8 cellular contexts compared by ENCODE assay signal in genomic region chr2:27626323-27626722, GRCh38. TPM values are rescaled to one million over a fixed set of nuclear protein-coding genes. Genes with fewer than 3 reads are reported as not detected.
DNase-seq lines count a peak whose midpoint lies in the region; ATAC-seq, FAIRE-seq and TF ChIP-seq lines count a peak whose summit lies in the region.
"Not testable (repeated sequence)": the region's sequence is repeated elsewhere in the genome, so short reads cannot be mapped to it uniquely, and the experiment has no call there.

No MANE protein-coding gene starts in this region.

- not testable (repeated sequence) for H3K9me2 ChIP-seq in OCI-LY7 (ENCODE audit: insufficient read depth, low read length)

- intact Hi-C loops in OCI-LY7 (cut with micrococcal nuclease; ENCODE audit: unreplicated experiment): loop anchor here (5.0 kb wide), 2 partner anchors 44 to 219 kb away; partner anchors contain the start of genes PPM1G and ZNF512
- intact Hi-C loops in endothelial cell of umbilical vein (cut with micrococcal nuclease); left lung (cut with DNase I): not testable (repeated sequence)

- TF ChIP-seq CTCF in DND-41 (IDR thresholded peaks at IDR 0.05; ENCODE audit: borderline replicate concordance, extremely low read depth, low read length, poor library complexity, severe bottlenecking); OCI-LY7 (conservative IDR thresholded peaks at IDR 0.05; ENCODE audit: low read length); WERI-Rb-1 (IDR thresholded peaks at IDR 0.05; ENCODE audit: low read depth, low read length); endothelial cell of umbilical vein (IDR thresholded peaks at IDR 0.05; ENCODE audit: extremely low read depth in 1 of 2, insufficient read depth in 1 of 2, low read depth in 1 of 2, low read length in 2 of 2); left lung (IDR thresholded peaks at IDR 0.05); neural crest cell (conservative IDR thresholded peaks at IDR 0.05); smooth muscle cell (IDR thresholded peaks at IDR 0.05; ENCODE audit: borderline replicate concordance, insufficient read depth, poor library complexity, severe bottlenecking): not testable (repeated sequence)

- BruUV-seq in OCI-LY7 (replicated peaks; lab: Mats Ljungman, UMichigan); endothelial cell of umbilical vein (replicated peaks; lab: Mats Ljungman, UMichigan): not testable (repeated sequence)

- H3K36me3 Mint-ChIP-seq in neural crest cell (ENCODE audit: low read depth): not testable (repeated sequence)

- not testable (repeated sequence) for H3K9me3 ChIP-seq in DND-41 (ENCODE audit: insufficient read depth, low read length, severe bottlenecking); OCI-LY7 (ENCODE audit: low read length); WERI-Rb-1 (ENCODE audit: severe bottlenecking); endothelial cell of umbilical vein (replicated peaks; ENCODE audit: control insufficient read depth, insufficient read depth, low read length); left lung; smooth muscle cell (replicated peaks; ENCODE audit: low read depth)

- peak; percentile 18 for FAIRE-seq in endothelial cell of umbilical vein (lab: Jason Lieb, UNC)

- H3K9me1 ChIP-seq in endothelial cell of umbilical vein (replicated peaks; ENCODE audit: control insufficient read depth, extremely low read depth, insufficient read depth, low read length): not testable (repeated sequence)

- H3K27ac Mint-ChIP-seq in neural crest cell (ENCODE audit: unreplicated experiment): not testable (repeated sequence)

- not testable (repeated sequence) for H4K20me1 ChIP-seq in DND-41 (ENCODE audit: insufficient read depth, low read length); OCI-LY7 (ENCODE audit: insufficient read depth, low read length); endothelial cell of umbilical vein (replicated peaks; ENCODE audit: control insufficient read depth, extremely low read depth, insufficient read depth, low read length); smooth muscle cell (ENCODE audit: low read depth)

- not testable (repeated sequence) for H3K9ac ChIP-seq in DND-41 (ENCODE audit: low read depth, low read length); endothelial cell of umbilical vein (replicated peaks; ENCODE audit: extremely low read depth, insufficient read depth, low read length); smooth muscle cell (ENCODE audit: low read depth)

- H3K79me2 ChIP-seq in ACC112 (ENCODE audit: control insufficient read depth, insufficient read depth, low read length, unreplicated experiment): peaks cover 12% of the 10 kb centered on the region
- H3K79me2 ChIP-seq in DND-41 (ENCODE audit: insufficient read depth, low read length): peaks cover 22% of the 10 kb centered on the region
- H3K79me2 ChIP-seq in OCI-LY7 (ENCODE audit: insufficient read depth, low read depth, low read length): peaks cover 17% of the 10 kb centered on the region; the same call in 1 of the 2 replicates
- H3K79me2 ChIP-seq in endothelial cell of umbilical vein (ENCODE audit: control insufficient read depth, insufficient read depth, low read length); smooth muscle cell (ENCODE audit: low read depth): not testable (repeated sequence)

- H3K27ac ChIP-seq in ACC112 (ENCODE audit: low read depth, low read length) (peak overlapping the region; percentile 84), DND-41 (ENCODE audit: low read length) (peak overlapping the region; percentile 60; the same call in 1 of the 2 replicates), OCI-LY7 (ENCODE audit: low read depth, low read length, poor library complexity, severe bottlenecking) (peak overlapping the region; percentile 81), WERI-Rb-1 (peak overlapping the region; percentile 86; the same call in 1 of the 2 replicates), left lung (peak overlapping the region; percentile 67 to 88), smooth muscle cell (ENCODE audit: low read depth) (peak overlapping the region; percentile 95)
- H3K27ac ChIP-seq in endothelial cell of umbilical vein (ENCODE audit: insufficient read depth, low read depth, low read length): not testable (repeated sequence)

- H3F3A ChIP-seq in smooth muscle cell (ENCODE audit: low read depth): peaks cover 22% of the 10 kb centered on the region

- peak overlapping the region; percentile 56 for H3K4me3 Mint-ChIP-seq in neural crest cell

- TF ChIP-seq POLR2A in endothelial cell of umbilical vein (IDR thresholded peaks at IDR 0.05; ENCODE audit: low read depth, low read length): not testable (repeated sequence)

- peaks cover 10% of the 10 kb centered on the region for H3K4me1 Mint-ChIP-seq in neural crest cell

- not testable (repeated sequence) for H3K4me3 ChIP-seq in ACC112 (ENCODE audit: low read depth, low read length); DND-41 (ENCODE audit: low read depth in 1 of 2, low read length in 2 of 2); WERI-Rb-1 (ENCODE audit: low read depth, low read length); endothelial cell of umbilical vein (replicated peaks in 1 of 3; ENCODE audit: insufficient read depth in 1 of 3, low read depth in 1 of 3, low read length in 3 of 3); left lung; smooth muscle cell
- H3K4me3 ChIP-seq in OCI-LY7 (ENCODE audit: low read depth, low read length, poor library complexity, severe bottlenecking): peak overlapping the region; percentile 96

- H3K36me3 ChIP-seq in ACC112 (ENCODE audit: insufficient read depth, low read length) (0 out of 2 replicates have a peak, but pooled peaks cover 10% of the 10 kb centered on the region), DND-41 (ENCODE audit: insufficient read depth, low read length) (peaks cover 25% of the 10 kb centered on the region), OCI-LY7 (ENCODE audit: insufficient read depth, low read length) (peaks cover 52% of the 10 kb centered on the region), WERI-Rb-1 (peaks cover 36% of the 10 kb centered on the region), left lung (peaks cover 0 to 46% of the 10 kb centered on the region in 2 donors)
- H3K36me3 ChIP-seq in endothelial cell of umbilical vein (ENCODE audit: control insufficient read depth in 2 of 2, extremely low read depth in 1 of 2, insufficient read depth in 2 of 2, low read length in 2 of 2); smooth muscle cell (ENCODE audit: low read depth): not testable (repeated sequence)

- H3K4me1 ChIP-seq in ACC112 (ENCODE audit: control insufficient read depth, insufficient read depth, low read length, unreplicated experiment): peaks cover 38% of the 10 kb centered on the region
- peaks cover 46% of the 10 kb centered on the region for H3K4me1 ChIP-seq in DND-41 (ENCODE audit: insufficient read depth, low read length)
- peaks cover 32% of the 10 kb centered on the region for H3K4me1 ChIP-seq in OCI-LY7 (ENCODE audit: insufficient read depth, low read length, poor library complexity, severe bottlenecking)
- H3K4me1 ChIP-seq in endothelial cell of umbilical vein (ENCODE audit: control insufficient read depth, extremely low read depth, insufficient read depth, low read length): peaks cover 34% of the 10 kb centered on the region
- peaks cover 6 to 44% of the 10 kb centered on the region in 2 donors for H3K4me1 ChIP-seq in left lung
- not testable (repeated sequence) for H3K4me1 ChIP-seq in smooth muscle cell (ENCODE audit: low read depth)

- not testable (repeated sequence) for H3K27me3 Mint-ChIP-seq in neural crest cell (ENCODE audit: low read depth)

- not testable (repeated sequence) for H3K4me2 ChIP-seq in DND-41 (ENCODE audit: insufficient read depth, low read length); endothelial cell of umbilical vein (ENCODE audit: insufficient read depth, low read length)
- H3K4me2 ChIP-seq in OCI-LY7 (ENCODE audit: low read length): peak overlapping the region; percentile 99
- peak overlapping the region; percentile 87 for H3K4me2 ChIP-seq in smooth muscle cell

- not testable (repeated sequence) for H3K9me3 Mint-ChIP-seq in neural crest cell

- CTCF ChIA-PET in OCI-LY7 (lab: Charles Lee; ENCODE audit: unreplicated experiment): not testable (repeated sequence)
- CTCF ChIA-PET in endothelial cell of umbilical vein (lab: Charles Lee): interaction anchor here (0.6 kb wide), 1 partner anchor 82 kb away, joined by 3 read pairs; no protein-coding TSS in a partner anchor

- WGBS in smooth muscle cell (ENCODE audit: low lambda C conversion rate): 84% methylated on average over 1 of the region's 1 CpG

- dilution Hi-C loops in endothelial cell of umbilical vein (cut with MboI; ENCODE audit: extremely low pct_ligation_motif_present, low sequenced_read_pairs): not testable (repeated sequence)

- H3K27me3 ChIP-seq in ACC112 (ENCODE audit: insufficient read depth, low read length); DND-41 (ENCODE audit: insufficient read depth, low read length, poor library complexity); WERI-Rb-1 (ENCODE audit: insufficient read depth, low read depth, severe bottlenecking); endothelial cell of umbilical vein (ENCODE audit: control insufficient read depth in 2 of 2, insufficient read depth in 2 of 2, low read length in 2 of 2); left lung; smooth muscle cell (ENCODE audit: low read depth): not testable (repeated sequence)

- POLR2A ChIA-PET in OCI-LY7 (lab: Charles Lee): interaction anchor here (1.0 to 1.2 kb wide), 2 partner anchors 10 to 37 kb away, joined by 3 read pairs; partner anchors contain the start of genes SLC4A1AP and SUPT7L
- POLR2A ChIA-PET in endothelial cell of umbilical vein (lab: Charles Lee): not testable (repeated sequence)

- ATAC-seq in DND-41 (ENCODE audit: insufficient read depth, low read depth); left lung: not testable (repeated sequence)

- H2AFZ ChIP-seq in ACC112 (ENCODE audit: low read length, unreplicated experiment); DND-41 (ENCODE audit: low read depth, low read length); OCI-LY7 (ENCODE audit: low read length); endothelial cell of umbilical vein (ENCODE audit: low read depth, low read length); smooth muscle cell (ENCODE audit: low read depth): not testable (repeated sequence)

- not testable (repeated sequence) for DNase-seq in DND-41; OCI-LY7 (ENCODE audit: low spot score); WERI-Rb-1; endothelial cell of umbilical vein (ENCODE audit: low read depth, low spot score); left lung; neural crest cell (ENCODE audit: low read depth, low spot score); smooth muscle cell (lab: John Stamatoyannopoulos, UW; ENCODE audit: unreplicated experiment)

RNA-seq across cellular contexts. Expression of gene CCDC121, which starts 2.5 kb away (rescaled TPM):
- total RNA-seq in OCI-LY7 (2014; rRNA removed; shearing (Covaris generic)): 5.1 and 9.2 TPM in 2 replicates
- 4.7 and 7.7 TPM in 2 replicates for total RNA-seq in OCI-LY7 (2022)
- total RNA-seq in endothelial cell of umbilical vein: 1.7 and 3.3 TPM in 2 replicates
- 0.92 and 1.2 TPM in 2 replicates for polyA plus RNA-seq in endothelial cell of umbilical vein
- polyA plus RNA-seq in endothelial cell of umbilical vein (2011; cell fraction: cytosol; rRNA removed): 1.4 and 1.5 TPM in 2 replicates
- polyA plus RNA-seq in endothelial cell of umbilical vein (2011; cell fraction: nucleus; rRNA removed): 1.4 and 1.8 TPM in 2 replicates
- 2.2 and 2.7 TPM in 2 replicates for polyA plus RNA-seq in endothelial cell of umbilical vein (2012)
- polyA minus RNA-seq in endothelial cell of umbilical vein: 0.79 and 0.95 TPM in 2 replicates
- polyA minus RNA-seq in endothelial cell of umbilical vein (2011; cell fraction: cytosol; rRNA and poly(A)+ RNA removed): 1.0 TPM
- 0.96 and 1.0 TPM in 2 replicates for polyA minus RNA-seq in endothelial cell of umbilical vein (2011; cell fraction: nucleus; rRNA and poly(A)+ RNA removed)
- 1 to 10 TPM; 2.9 to 3.0 TPM for total RNA-seq in left lung
- 5.8 and 6.0 TPM in 2 replicates for total RNA-seq in neural crest cell
- 0.81 and 6.3 TPM in 2 replicates for total RNA-seq in smooth muscle cell
- polyA plus RNA-seq in smooth muscle cell: 1.7 and 3.4 TPM in 2 replicates

RNA-seq across cellular contexts. Expression of gene GPN1, which starts 2.5 kb away (rescaled TPM):
- 29.5 and 31.1 TPM in 2 replicates for total RNA-seq in OCI-LY7 (2014; rRNA removed; shearing (Covaris generic))
- 36.6 and 42.2 TPM in 2 replicates for total RNA-seq in OCI-LY7 (2022)
- total RNA-seq in endothelial cell of umbilical vein: 41.5 and 45.5 TPM in 2 replicates
- polyA plus RNA-seq in endothelial cell of umbilical vein: 33.2 and 35.4 TPM in 2 replicates
- 49.3 and 49.6 TPM in 2 replicates for polyA plus RNA-seq in endothelial cell of umbilical vein (2011; cell fraction: cytosol; rRNA removed)
- polyA plus RNA-seq in endothelial cell of umbilical vein (2011; cell fraction: nucleus; rRNA removed): 28.9 and 36.3 TPM in 2 replicates
- polyA plus RNA-seq in endothelial cell of umbilical vein (2012): 56.4 and 68.4 TPM in 2 replicates
- polyA minus RNA-seq in endothelial cell of umbilical vein: 52.5 and 60.8 TPM in 2 replicates
- polyA minus RNA-seq in endothelial cell of umbilical vein (2011; cell fraction: cytosol; rRNA and poly(A)+ RNA removed): 35.8 TPM
- polyA minus RNA-seq in endothelial cell of umbilical vein (2011; cell fraction: nucleus; rRNA and poly(A)+ RNA removed): 25.2 and 33.6 TPM in 2 replicates
- 10 to 100 TPM; 24.2 to 25.0 TPM for total RNA-seq in left lung
- 46.1 and 48.3 TPM in 2 replicates for total RNA-seq in neural crest cell
- total RNA-seq in smooth muscle cell: 39.0 and 51.6 TPM in 2 replicates
- 52.7 and 54.0 TPM in 2 replicates for polyA plus RNA-seq in smooth muscle cell

RNA-seq across cellular contexts. Expression of gene SUPT7L, which starts 37.1 kb away (rescaled TPM):
- 32.3 and 33.6 TPM in 2 replicates for total RNA-seq in OCI-LY7 (2014; rRNA removed; shearing (Covaris generic))
- total RNA-seq in OCI-LY7 (2022): 33.0 and 35.8 TPM in 2 replicates
- 30.2 and 30.3 TPM in 2 replicates for total RNA-seq in endothelial cell of umbilical vein
- polyA plus RNA-seq in endothelial cell of umbilical vein: 39.3 and 44.5 TPM in 2 replicates
- polyA plus RNA-seq in endothelial cell of umbilical vein (2011; cell fraction: cytosol; rRNA removed): 39.4 and 41.5 TPM in 2 replicates
- 106 and 122 TPM in 2 replicates for polyA plus RNA-seq in endothelial cell of umbilical vein (2011; cell fraction: nucleus; rRNA removed)
- polyA plus RNA-seq in endothelial cell of umbilical vein (2012): 31.9 and 33.1 TPM in 2 replicates
- polyA minus RNA-seq in endothelial cell of umbilical vein: 41.6 and 42.7 TPM in 2 replicates
- 25.1 TPM for polyA minus RNA-seq in endothelial cell of umbilical vein (2011; cell fraction: cytosol; rRNA and poly(A)+ RNA removed)
- 43.5 and 53.4 TPM in 2 replicates for polyA minus RNA-seq in endothelial cell of umbilical vein (2011; cell fraction: nucleus; rRNA and poly(A)+ RNA removed)
- 10 to 100 TPM; 30.8 to 32.2 TPM for total RNA-seq in left lung
- total RNA-seq in neural crest cell: 32.4 and 33.8 TPM in 2 replicates
- total RNA-seq in smooth muscle cell: 27.6 and 29.8 TPM in 2 replicates
- polyA plus RNA-seq in smooth muscle cell: 18.9 and 27.9 TPM in 2 replicates

RNA-seq across cellular contexts. Expression of gene SLC4A1AP, which starts 37.4 kb away (rescaled TPM):
- total RNA-seq in OCI-LY7 (2014; rRNA removed; shearing (Covaris generic)): 26.2 and 36.7 TPM in 2 replicates
- 26.7 and 27.9 TPM in 2 replicates for total RNA-seq in OCI-LY7 (2022)
- total RNA-seq in endothelial cell of umbilical vein: 26.2 and 28.4 TPM in 2 replicates
- 9.1 and 9.5 TPM in 2 replicates for polyA plus RNA-seq in endothelial cell of umbilical vein
- polyA plus RNA-seq in endothelial cell of umbilical vein (2011; cell fraction: cytosol; rRNA removed): 12.3 and 12.7 TPM in 2 replicates
- polyA plus RNA-seq in endothelial cell of umbilical vein (2011; cell fraction: nucleus; rRNA removed): 15.3 and 19.2 TPM in 2 replicates
- polyA plus RNA-seq in endothelial cell of umbilical vein (2012): 24.5 and 29.7 TPM in 2 replicates
- 5.1 and 6.2 TPM in 2 replicates for polyA minus RNA-seq in endothelial cell of umbilical vein
- 11.2 TPM for polyA minus RNA-seq in endothelial cell of umbilical vein (2011; cell fraction: cytosol; rRNA and poly(A)+ RNA removed)
- polyA minus RNA-seq in endothelial cell of umbilical vein (2011; cell fraction: nucleus; rRNA and poly(A)+ RNA removed): 9.2 and 9.6 TPM in 2 replicates
- 10 to 100 TPM; 18.5 to 20.3 TPM for total RNA-seq in left lung
- 19.0 and 19.1 TPM in 2 replicates for total RNA-seq in neural crest cell
- 27.5 and 28.7 TPM in 2 replicates for total RNA-seq in smooth muscle cell
- polyA plus RNA-seq in smooth muscle cell: 26.2 and 29.7 TPM in 2 replicates

RNA-seq across cellular contexts. Expression of gene ZNF512, which starts 43.5 kb away (rescaled TPM):
- 40.7 and 54.0 TPM in 2 replicates for total RNA-seq in OCI-LY7 (2014; rRNA removed; shearing (Covaris generic))
- total RNA-seq in OCI-LY7 (2022): 51.1 and 57.8 TPM in 2 replicates
- total RNA-seq in endothelial cell of umbilical vein: 28.0 and 37.0 TPM in 2 replicates
- 13.1 and 17.8 TPM in 2 replicates for polyA plus RNA-seq in endothelial cell of umbilical vein
- polyA plus RNA-seq in endothelial cell of umbilical vein (2011; cell fraction: cytosol; rRNA removed): 22.7 and 22.9 TPM in 2 replicates
- 59.1 and 84.1 TPM in 2 replicates for polyA plus RNA-seq in endothelial cell of umbilical vein (2011; cell fraction: nucleus; rRNA removed)
- polyA plus RNA-seq in endothelial cell of umbilical vein (2012): 31.8 and 38.2 TPM in 2 replicates
- 32.9 and 41.3 TPM in 2 replicates for polyA minus RNA-seq in endothelial cell of umbilical vein
- polyA minus RNA-seq in endothelial cell of umbilical vein (2011; cell fraction: cytosol; rRNA and poly(A)+ RNA removed): 5.6 TPM
- polyA minus RNA-seq in endothelial cell of umbilical vein (2011; cell fraction: nucleus; rRNA and poly(A)+ RNA removed): 15.8 and 33.9 TPM in 2 replicates
- total RNA-seq in left lung: 10 to 100 TPM; 29.3 to 29.6 TPM
- total RNA-seq in neural crest cell: 58.2 and 63.3 TPM in 2 replicates
- total RNA-seq in smooth muscle cell: 15.6 and 18.6 TPM in 2 replicates
- polyA plus RNA-seq in smooth muscle cell: 12.2 and 13.6 TPM in 2 replicates
